Comparison of ENCODE assay signal across 1 cellular context in the genomic region with DNA sequence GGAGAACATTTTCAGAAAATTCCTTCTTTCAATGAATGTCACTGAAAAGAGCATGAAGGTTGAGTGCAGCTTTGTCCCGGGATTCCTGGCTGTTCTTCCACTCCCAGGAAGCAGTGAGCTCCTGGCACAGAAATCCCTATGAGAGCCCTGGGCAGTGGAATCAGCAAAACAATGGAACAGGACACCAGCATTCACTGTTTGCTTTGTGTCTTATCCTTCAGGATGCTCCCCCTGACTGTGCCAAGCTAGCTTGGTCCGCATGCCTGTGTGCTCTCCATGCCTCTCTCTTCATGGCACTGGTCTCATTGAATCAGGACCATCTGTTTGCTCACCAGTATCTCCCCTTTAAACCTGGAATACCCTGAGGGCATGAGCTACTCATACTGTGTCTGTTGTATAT.
TF ChIP-seq lines count a peak whose summit lies in the region.

No MANE protein-coding gene starts in this region.

TF ChIP-seq in H1, 55 proteins besides CTCF, POLR2A, EP300 and RAD21:
- 0 out of 4 replicates have a peak, but pooled peaks of 1 of the 2 experiments have one; percentile 29 for TF ChIP-seq HDAC2 (IDR thresholded peaks at IDR 0.05; ENCODE audit: borderline replicate concordance in 1 of 2, low read depth in 2 of 2, low read length in 2 of 2)
- no peak for TF ChIP-seq SUZ12 (IDR thresholded peaks at IDR 0.05; ENCODE audit: low read length)
- peak; percentile 82 for TF ChIP-seq CTBP2 (IDR thresholded peaks at IDR 0.05; ENCODE audit: borderline replicate concordance, insufficient read depth, insufficient read length, low read length)
- TF ChIP-seq, protein P1, sequence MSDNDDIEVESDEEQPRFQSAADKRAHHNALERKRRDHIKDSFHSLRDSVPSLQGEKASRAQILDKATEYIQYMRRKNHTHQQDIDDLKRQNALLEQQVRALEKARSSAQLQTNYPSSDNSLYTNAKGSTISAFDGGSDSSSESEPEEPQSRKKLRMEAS (IDR thresholded peaks at IDR 0.05) = peak; percentile 50; the same call in 1 of the 2 replicates
- TF ChIP-seq, protein P2, sequence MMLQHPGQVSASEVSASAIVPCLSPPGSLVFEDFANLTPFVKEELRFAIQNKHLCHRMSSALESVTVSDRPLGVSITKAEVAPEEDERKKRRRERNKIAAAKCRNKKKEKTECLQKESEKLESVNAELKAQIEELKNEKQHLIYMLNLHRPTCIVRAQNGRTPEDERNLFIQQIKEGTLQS (IDR thresholded peaks at IDR 0.05; ENCODE audit: insufficient read depth, low read depth, low read length) = no peak
- peak; percentile 59 for TF ChIP-seq NANOG (IDR thresholded peaks at IDR 0.05; ENCODE audit: insufficient read depth, low read depth, low read length, poor library complexity, severe bottlenecking)
- TF ChIP-seq POLR2AphosphoS5 (IDR thresholded peaks at IDR 0.05; ENCODE audit: low read depth, low read length) = no peak
- peak; percentile 63; the same call in 1 of the 2 replicates for TF ChIP-seq YY1 (IDR thresholded peaks at IDR 0.05; ENCODE audit: low read depth, low read length)
- peak; percentile 39; the same call in 1 of the 2 replicates for TF ChIP-seq TEAD4 (IDR thresholded peaks at IDR 0.05; ENCODE audit: low read depth, low read length)
